In genomic region chr9:9764821-9765220, GRCh38 we compare ENCODE assay signal across 19 cellular contexts.
"Had no signal": no experiment of that assay in that cellular context is flagged by ENCODE, and none has a peak within 500 bp of the region (broad histone marks: within the 10 kb centered on the region; RNA-seq: fewer than 3 reads in every experiment).

No MANE protein-coding gene starts in this region.

- H3K27ac ChIP-seq: heart right ventricle, left lung, ovary, sigmoid colon, upper lobe of left lung, vagina, VCaP had no signal

- H3K9me3 ChIP-seq: ovary, sigmoid colon, upper lobe of left lung, vagina had no signal

- H3K4me1 ChIP-seq: heart right ventricle, left lung, sigmoid colon, upper lobe of left lung, vagina had no signal

- DNase-seq: activated CD4-positive, alpha-beta T cell treated with anti-CD3 and anti-CD28 coated beads for 4 hours; activated CD4-positive, alpha-beta T cell treated with anti-CD3 and anti-CD28 coated beads, Interleukin-2, amount 50 U/mL, for 4 hours; activated naive CD4-positive, alpha-beta T cell; activated T-cell treated with anti-CD3 and anti-CD28 coated beads for 4 hours; activated T-cell treated with anti-CD3 and anti-CD28 coated beads, Interleukin-2, amount 50 U/mL, for 72 hours; effector memory CD4-positive, alpha-beta T cell; foreskin melanocyte; heart right ventricle; kidney glomerular epithelial cell; left lung; ovary; sigmoid colon; small intestine; stimulated activated CD4-positive, alpha-beta T cell treated with anti-CD3 and anti-CD28 coated beads, Interleukin-4, amount 100 ng/mL, for 24 hours; upper lobe of left lung had no signal

- FAIRE-seq: colon, small intestine, TTC549 had no signal

- H3K4me3 ChIP-seq: heart right ventricle, left lung, ovary, sigmoid colon, upper lobe of left lung, vagina had no signal

- H3K36me3 ChIP-seq: heart right ventricle, left lung, ovary, sigmoid colon, upper lobe of left lung, vagina had no signal
